Comparison of ENCODE assay signal across 8 cellular contexts in genomic region chr14:64891839-64892375, GRCh38. TPM values are rescaled to one million over a fixed set of nuclear protein-coding genes. Genes with fewer than 3 reads are reported as not detected.
DNase-seq lines count a peak whose midpoint lies in the region; ATAC-seq and TF ChIP-seq lines count a peak whose summit lies in the region.

No MANE protein-coding gene starts in this region.

- POLR2A ChIA-PET in HEK293T (lab: Yijun Ruan, JAX): interaction anchor here (0.8 to 1.4 kb wide), 3 partner anchors 12 to 69 kb away, joined by 3 to 4 read pairs (median 3); partner anchors contain the start of gene SPTB

- H3K9me3 ChIP-seq in spleen: no peaks in the 10 kb centered on the region

- intact Hi-C loops in spleen (cut with DNase I; ENCODE audit: low total_unique reads): loop anchor here (5.0 kb wide), 2 partner anchors 70 to 220 kb away; no protein-coding TSS in a partner anchor

- no peaks in the 10 kb centered on the region for H3K36me3 ChIP-seq in spleen

- no peak for DNase-seq in activated CD4-positive, CD25-positive, alpha-beta regulatory T cell treated with anti-CD3 and anti-CD28 coated beads, Interleukin-2, amount 50 U/mL, for 72 hours
- DNase-seq in HEK293T (ENCODE audit: extremely low spot score) (peak; percentile 39), NCI-H446 treated with DMSO at 0.1 percent for 48 hours (lab: John Stamatoyannopoulos, UW) (peak; percentile 16), amniotic stem cell (lab: John Stamatoyannopoulos, UW) (peak; percentile 33), hepatic stellate cell (ENCODE audit: low spot score) (peak; percentile 41), spleen (no peak)

- H3K4me3 ChIP-seq in spleen: no peak overlapping the region

- CTCF ChIA-PET in HEK293T (lab: Yijun Ruan, JAX): interaction anchor here (0.5 to 8.2 kb wide), 29 partner anchors 9 to 452 kb away, joined by 3 to 96 read pairs (median 5); partner anchors contain the start of gene CHURC1

- peaks cover 0 to 16% (median 0%) of the 10 kb centered on the region in 7 donors for H3K27me3 ChIP-seq in spleen (replicated peaks in 1 of 7)

- peak in 10 of 11 experiments; percentile 25 to 76 (median 61) for TF ChIP-seq CTCF in spleen (IDR thresholded peaks at IDR 0.05 in 8 of 11, conservative IDR thresholded peaks at IDR 0.05 in 3 of 11)

- no peak for TF ChIP-seq POLR2A in spleen (IDR thresholded peaks at IDR 0.05)

- WGBS in spleen, 5 donors: 48 to 50% (median 50%) methylated on average over 2 of the region's 2 CpGs

- H3K4me1 ChIP-seq in spleen: no peaks in the 10 kb centered on the region

- peak; percentile 56 to 79 for ATAC-seq in activated CD4-positive, CD25-positive, alpha-beta regulatory T cell treated with anti-CD3 and anti-CD28 coated beads, Interleukin-2, amount 50 U/mL, for 24 hours
- no peak for ATAC-seq in HG02759 (IDR thresholded peaks at IDR 0.05; ENCODE audit: unreplicated experiment)

- H3K27ac ChIP-seq in spleen: no peak overlapping the region

TF ChIP-seq in HEK293T, 16 proteins besides CTCF, POLR2A, EP300 and RAD21:
- TF ChIP-seq ZNF384 (IDR thresholded peaks at IDR 0.05): no peak
- no peak for TF ChIP-seq NFRKB (IDR thresholded peaks at IDR 0.05)
- TF ChIP-seq ARNT (IDR thresholded peaks at IDR 0.05): no peak
- TF ChIP-seq HDGF (IDR thresholded peaks at IDR 0.05; ENCODE audit: borderline replicate concordance): no peak
- no peak for TF ChIP-seq TARDBP (IDR thresholded peaks at IDR 0.05)
- TF ChIP-seq CTBP1 (IDR thresholded peaks at IDR 0.05; ENCODE audit: borderline replicate concordance): no peak
- no peak for TF ChIP-seq ELF4 (IDR thresholded peaks at IDR 0.05)
- no peak for TF ChIP-seq LEF1 (IDR thresholded peaks at IDR 0.05; ENCODE audit: borderline replicate concordance)
- TF ChIP-seq L3MBTL2 (conservative IDR thresholded peaks at IDR 0.05): no peak
- TF ChIP-seq PKNOX1 (IDR thresholded peaks at IDR 0.05): no peak
- no peak for TF ChIP-seq SUZ12 (IDR thresholded peaks at IDR 0.05)
- no peak for TF ChIP-seq FOXA1 (IDR thresholded peaks at IDR 0.05)
- TF ChIP-seq FOXM1 (IDR thresholded peaks at IDR 0.05; ENCODE audit: borderline replicate concordance): no peak
- TF ChIP-seq FOXK2 (IDR thresholded peaks at IDR 0.05): no peak
- TF ChIP-seq SP1 (IDR thresholded peaks at IDR 0.05): no peak
- TF ChIP-seq BHLHE40 (IDR thresholded peaks at IDR 0.05; ENCODE audit: borderline replicate concordance): no peak
TF ChIP-seq in HEK293T: peak in this region for 0.

RNA-seq across cellular contexts. Expression of gene SPTB, which starts 12.2 kb away (rescaled TPM):
- total RNA-seq in spleen: 10 to 100 TPM in 1 of 7 donors, 1 to 10 TPM in 5, under 1 TPM in 1; 0.94 to 20.9 (median 4.6) TPM
- polyA plus RNA-seq in spleen: 1 to 10 TPM in 1 of 3 donors, under 1 TPM in 2; 0.06 to 1.6 (median 0.17) TPM

RNA-seq across cellular contexts. Expression of gene CHURC1, which starts 22.3 kb away (rescaled TPM):
- 100 to 1,000 TPM in 3 of 7 donors, 10 to 100 TPM in 4; 59.2 to 135 (median 81.3) TPM for total RNA-seq in spleen
- polyA plus RNA-seq in spleen: 10 to 100 TPM; 34.0 to 41.3 (median 40.7) TPM

RNA-seq across cellular contexts. Expression of gene GPX2, which starts 50.6 kb away (rescaled TPM):
- total RNA-seq in spleen: not detected
- polyA plus RNA-seq in spleen: under 1 TPM in 1 of 3 donors, not detected in 2; 0.26 TPM

Comparison
In these comparisons a context has a peak if more than half of its experiments do, and no peak if none do; other contexts are left out.
1. DNase-seq: peak in HEK293T (single experiment), NCI-H446 treated with DMSO at 0.1 percent for 48 hours (single experiment), amniotic stem cell (single experiment) and hepatic stellate cell (single experiment); none in activated CD4-positive, CD25-positive, alpha-beta regulatory T cell treated with anti-CD3 and anti-CD28 coated beads, Interleukin-2, amount 50 U/mL, for 72 hours (single experiment) and spleen (single experiment).